Comparison of ENCODE assay signal across 11 cellular contexts in the genomic region with DNA sequence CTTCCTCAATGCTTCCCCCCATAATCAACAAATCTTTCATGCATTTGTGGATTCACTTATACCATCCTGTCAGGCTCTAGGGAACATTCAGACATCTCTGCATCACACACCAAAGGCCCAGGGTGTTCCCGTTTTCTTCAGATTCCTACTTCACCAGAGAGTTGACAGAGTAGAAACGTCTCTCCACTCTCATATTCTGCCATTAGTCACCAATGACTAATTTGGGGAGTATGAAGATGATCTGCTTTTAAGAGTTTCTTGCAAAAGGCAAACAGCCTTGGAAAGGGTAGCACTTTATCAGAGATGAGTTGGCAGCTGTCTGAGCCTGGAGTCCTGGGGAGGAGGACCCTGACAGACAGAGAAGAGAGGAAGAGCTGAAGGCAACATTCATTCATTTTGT. TPM values are rescaled to one million over a fixed set of nuclear protein-coding genes. Genes with fewer than 3 reads are reported as not detected.
DNase-seq lines count a peak whose midpoint lies in the region; ATAC-seq and TF ChIP-seq lines count a peak whose summit lies in the region.
"Had no signal": no experiment of that assay in that cellular context is flagged by ENCODE, and none has a peak within 500 bp of the region (broad histone marks: within the 10 kb centered on the region; RNA-seq: fewer than 3 reads in every experiment).

No MANE protein-coding gene starts in this region.

- intact Hi-C loops in Caco-2 (cut with micrococcal nuclease; ENCODE audit: unreplicated experiment): no loop called here

- peaks cover 15% of the 10 kb centered on the region for H3K27me3 Mint-ChIP-seq in Caco-2 (ENCODE audit: insufficient read depth, unreplicated experiment)

- no CpG with 5 or more reads among the region's 2 CpGs for WGBS in mesodermal cell (ENCODE audit: insufficient coverage in 2 of 2), 2 experiments

- H3K9me3 ChIP-seq in mesodermal cell (ENCODE audit: control insufficient read depth, low read length): no peaks in the 10 kb centered on the region
- no peaks in the 10 kb centered on the region for H3K9me3 ChIP-seq in Caco-2

- H3K36me3 Mint-ChIP-seq in Caco-2 (ENCODE audit: insufficient read depth, unreplicated experiment): no peaks in the 10 kb centered on the region

- H3K27ac ChIP-seq in brain microvascular endothelial cell (peak overlapping the region; percentile 45), mesodermal cell (ENCODE audit: low read depth, low read length, severe bottlenecking) (peak overlapping the region; percentile 78)

- no peaks in the 10 kb centered on the region for H3K27me3 ChIP-seq in brain microvascular endothelial cell (replicated peaks)
- H3K27me3 ChIP-seq in Caco-2 (replicated peaks; ENCODE audit: control insufficient read depth, insufficient read depth, low read length): no peaks in the 10 kb centered on the region

- POLR2A ChIA-PET in Caco-2 (lab: Charles Lee): no interaction called here

- no peak for ATAC-seq in GM18511 (IDR thresholded peaks at IDR 0.05; ENCODE audit: unreplicated experiment)

- peaks cover 32% of the 10 kb centered on the region for H3K4me1 ChIP-seq in mesodermal cell (ENCODE audit: control insufficient read depth, insufficient read depth, low read length, poor library complexity, severe bottlenecking)
- no peaks in the 10 kb centered on the region for H3K4me1 ChIP-seq in Caco-2

- DNase-seq in AG10803 (ENCODE audit: low read depth) (peak; percentile 79), HS-27A (ENCODE audit: low read depth) (peak; percentile 17), brain microvascular endothelial cell (peak; percentile 88), NK-92 (lab: John Stamatoyannopoulos, UW; ENCODE audit: unreplicated experiment) (no peak), OCI-M1 (lab: John Stamatoyannopoulos, UW) (no peak), Caco-2 (no peak)
- DNase-seq: DMS153, nephron progenitor cell, SHP77 had no signal

- H3K4me3 ChIP-seq in AG10803 (ENCODE audit: low read length) (no peak overlapping the region), brain microvascular endothelial cell (ENCODE audit: low read depth, low read length) (no peak overlapping the region), mesodermal cell (ENCODE audit: extremely low read depth, insufficient read depth, low read length, poor library complexity, severe bottlenecking) (no peak overlapping the region), Caco-2 (ENCODE audit: low read depth, low read length) (no peak overlapping the region)

- H3K9me3 Mint-ChIP-seq in Caco-2 (ENCODE audit: unreplicated experiment): no peaks in the 10 kb centered on the region
- H3K9me3 Mint-ChIP-seq: nephron progenitor cell had no signal

- CTCF ChIA-PET in Caco-2 (lab: Charles Lee): no interaction called here

- no peak overlapping the region for H3K4me3 Mint-ChIP-seq in Caco-2 (ENCODE audit: unreplicated experiment)
- H3K4me3 Mint-ChIP-seq: nephron progenitor cell had no signal

- H3K36me3 ChIP-seq in brain microvascular endothelial cell (replicated peaks): no peaks in the 10 kb centered on the region
- H3K36me3 ChIP-seq in mesodermal cell (ENCODE audit: control insufficient read depth, insufficient read depth, low read length): no peaks in the 10 kb centered on the region
- H3K36me3 ChIP-seq in Caco-2 (ENCODE audit: control insufficient read depth, insufficient read depth, low read length): no peaks in the 10 kb centered on the region

- no TSS peak for BruUV-seq in Caco-2 (replicated peaks; lab: Mats Ljungman, UMichigan)

- H3K4me1 Mint-ChIP-seq in Caco-2 (ENCODE audit: low read depth, unreplicated experiment): peaks cover 4% of the 10 kb centered on the region

- in situ Hi-C loops in brain microvascular endothelial cell (cut with HindIII; ENCODE audit: low pct_ligation_motif_present, low sequenced_read_pairs): no loop called here

- TF ChIP-seq CTCF in AG10803 (conservative IDR thresholded peaks at IDR 0.05; ENCODE audit: low read length) (no peak), brain microvascular endothelial cell (IDR thresholded peaks at IDR 0.05; ENCODE audit: low read depth, low read length, missing control alignments) (no peak), Caco-2 (IDR thresholded peaks at IDR 0.05; ENCODE audit: insufficient read depth in 1 of 2, low read depth in 1 of 2, low read length in 1 of 2, severe bottlenecking in 1 of 2, unreplicated experiment in 1 of 2) (no peak)

- H3K27ac Mint-ChIP-seq in Caco-2 (ENCODE audit: unreplicated experiment): no peak overlapping the region
- H3K27ac Mint-ChIP-seq: nephron progenitor cell had no signal

RNA-seq across cellular contexts. Expression of a gene that starts 55.8 kb away (rescaled TPM):
- polyA plus RNA-seq in mesodermal cell (2013, experiment 1 of 2): 0.81 TPM
- 0.91 TPM for polyA plus RNA-seq in mesodermal cell (2013, experiment 2 of 2)
- 0.32 and 0.81 TPM in 2 replicates for total RNA-seq in Caco-2 (2022)

Comparison
In these comparisons a context has a peak if more than half of its experiments do, and no peak if none do; other contexts are left out.
1. DNase-seq: peak in AG10803 (single experiment), HS-27A (single experiment) and brain microvascular endothelial cell (single experiment); none in NK-92 (single experiment), OCI-M1 (single experiment) and Caco-2 (0 of 2).